In genomic region chr4:115076691-115077090, GRCh38 we compare ENCODE assay signal across 8 cellular contexts. TPM values are rescaled to one million over a fixed set of nuclear protein-coding genes. Genes with fewer than 3 reads are reported as not detected.
"Had no signal": no experiment of that assay in that cellular context is flagged by ENCODE, and none has a peak within 500 bp of the region (broad histone marks: within the 10 kb centered on the region; RNA-seq: fewer than 3 reads in every experiment).

No MANE protein-coding gene starts in this region.

- H3K9me3 Mint-ChIP-seq: H9 had no signal

- H3K4me1 Mint-ChIP-seq: H9 had no signal

- H3K4me3 ChIP-seq: HAP-1 had no signal

- H3K36me3 ChIP-seq: HAP-1 had no signal

- H3K9me3 ChIP-seq: HAP-1 had no signal

- DNase-seq: GOT3, H7, H9, HCEC 1CT, HFFc6 had no signal

- H3K4me3 Mint-ChIP-seq: H9, HFFc6 had no signal

- ATAC-seq: HCT116 had no signal

- H3K27ac Mint-ChIP-seq: H9, HFFc6 had no signal

- H3K4me1 ChIP-seq: HAP-1 had no signal

RNA-seq across cellular contexts. Expression of gene NDST4, which starts 36.7 kb away (rescaled TPM):
- total RNA-seq: H1, H7, H9, HFFc6 had no signal
